Comparison of ENCODE assay signal across 10 cellular contexts in the genomic region with DNA sequence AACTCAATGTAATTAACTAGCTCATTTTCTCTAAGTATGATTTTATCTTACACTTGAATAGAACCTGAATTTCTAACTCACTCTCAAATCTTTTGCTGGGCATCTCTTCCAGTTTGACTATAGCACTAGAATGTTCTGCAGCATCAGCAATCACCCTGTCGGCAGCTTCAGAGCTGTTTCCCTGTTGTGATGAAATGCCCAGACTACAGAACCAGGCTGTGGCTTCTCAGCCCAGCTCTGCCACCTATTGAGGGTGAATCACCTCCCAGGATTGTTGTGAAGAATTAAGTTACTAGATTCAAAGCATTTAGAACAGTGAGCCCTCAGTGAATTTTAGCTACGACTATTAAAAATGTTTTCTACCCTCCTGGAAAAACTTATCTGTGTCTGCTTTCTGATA.
DNase-seq lines count a peak whose midpoint lies in the region; ATAC-seq, FAIRE-seq and TF ChIP-seq lines count a peak whose summit lies in the region.
"Had no signal": no experiment of that assay in that cellular context is flagged by ENCODE, and none has a peak within 500 bp of the region (broad histone marks: within the 10 kb centered on the region; RNA-seq: fewer than 3 reads in every experiment).

No MANE protein-coding gene starts in this region.

- H4K20me1 ChIP-seq in HepG2 (ENCODE audit: insufficient read depth, low read length) = no peaks in the 10 kb centered on the region

- CTCF ChIA-PET in HepG2 (lab: Yijun Ruan, JAX; ENCODE audit: low intra/inter-chr PET ratio, low total read pairs) = no interaction called here

- no TSS peak for BruUV-seq in HepG2 (replicated peaks; lab: Mats Ljungman, UMichigan)

- H3K27me3 ChIP-seq in body of pancreas = no peaks in the 10 kb centered on the region
- H3K27me3 ChIP-seq in HepG2 (ENCODE audit: control insufficient read depth in 1 of 2, insufficient read depth in 2 of 2, low read length in 2 of 2) = no peaks in the 10 kb centered on the region

- in situ Hi-C loops in HepG2 (cut with HindIII; ENCODE audit: extremely low pct_ligation_motif_present, low pct_unique_long_range_greater_than_20kb) (no loop called here), KBM-7 (cut with MboI; ENCODE audit: low pct_unique_long_range_greater_than_20kb, low sequenced_read_pairs) (no loop called here)

- no peaks in the 10 kb centered on the region for H3K79me2 ChIP-seq in HepG2 (ENCODE audit: insufficient read depth, low read length)

- no peak for TF ChIP-seq EP300 in HepG2 (IDR thresholded peaks at IDR 0.05; ENCODE audit: low read depth in 2 of 2, low read length in 2 of 2)
- no peak for TF ChIP-seq EP300 in HepG2 (CRISPR knock-in tag; IDR thresholded peaks at IDR 0.05; ENCODE audit: borderline replicate concordance)

- TF ChIP-seq CTCF in body of pancreas (IDR thresholded peaks at IDR 0.05) (peak in 2 of 7 experiments; percentile 28 to 32), HepG2 (CRISPR knock-in tag; IDR thresholded peaks at IDR 0.05) (no peak)

- H3K27ac ChIP-seq in body of pancreas (peak overlapping the region in 1 of 4 donors; percentile 46), HepG2 (ENCODE audit: extremely low read length, insufficient read depth, low read length) (no peak overlapping the region)

- intact Hi-C loops in body of pancreas (cut with DNase I) (no loop called here), HepG2 (cut with micrococcal nuclease; ENCODE audit: unreplicated experiment) (no loop called here)

- POLR2A ChIA-PET in HepG2 (lab: Yijun Ruan, JAX) = no interaction called here

- H2AFZ ChIP-seq in HepG2 (ENCODE audit: low read length) = no peak overlapping the region

- H3K4me1 ChIP-seq in body of pancreas = peaks cover 3% of the 10 kb centered on the region
- peaks cover 52% of the 10 kb centered on the region for H3K4me1 ChIP-seq in HepG2 (ENCODE audit: insufficient read depth, low read length)

- DNase-seq in AG20443 (ENCODE audit: low spot score) = peak; percentile 78
- peak; percentile 67 for DNase-seq in HT1080 (ENCODE audit: low read depth)
- DNase-seq in body of pancreas = peak in 3 of 4 donors; percentile 46 to 56 (median 55)
- DNase-seq in HepG2 (ENCODE audit: low spot score) = peak; percentile 50
- DNase-seq in KBM-7 = no peak
- DNase-seq: NCI-H1694; stimulated activated CD4-positive, alpha-beta T cell treated with anti-CD3 and anti-CD28 coated beads, Interleukin-2, amount 100 ng/mL, for 24 hours had no signal

- no peak for TF ChIP-seq POLR2A in body of pancreas (IDR thresholded peaks at IDR 0.05)
- no peak for TF ChIP-seq POLR2A in HepG2 (IDR thresholded peaks at IDR 0.05; ENCODE audit: insufficient read depth in 1 of 2, low read depth in 2 of 2, low read length in 2 of 2)

- no peak for TF ChIP-seq RAD21 in HepG2 (CRISPR knock-in tag; IDR thresholded peaks at IDR 0.05)

- no peak overlapping the region for H3K9ac ChIP-seq in HepG2 (ENCODE audit: insufficient read depth, low read depth, low read length)

- H3K4me2 ChIP-seq in HepG2 (ENCODE audit: low read depth, low read length) = no peak overlapping the region

- FAIRE-seq in HepG2 (lab: Jason Lieb, UNC) = no peak

- H3K4me3 ChIP-seq in body of pancreas = no peak overlapping the region
- H3K4me3 ChIP-seq in HepG2 (replicated peaks in 1 of 3; ENCODE audit: insufficient read depth in 1 of 3, low read depth in 2 of 3, low read length in 3 of 3) = no peak overlapping the region

- peak; percentile 78 for ATAC-seq in body of pancreas
- ATAC-seq in HepG2 = no peak
- ATAC-seq in GM18520 (IDR thresholded peaks at IDR 0.05; ENCODE audit: unreplicated experiment) = no peak
- ATAC-seq in GM18867 (IDR thresholded peaks at IDR 0.05; ENCODE audit: unreplicated experiment) = no peak
- ATAC-seq in HG03439 (IDR thresholded peaks at IDR 0.05; ENCODE audit: unreplicated experiment) = no peak

- H3K9me3 ChIP-seq in body of pancreas (no peaks in the 10 kb centered on the region), HepG2 (ENCODE audit: low read length) (no peaks in the 10 kb centered on the region)

- H3K36me3 ChIP-seq in body of pancreas (replicated peaks in 1 of 2; ENCODE audit: insufficient read depth in 1 of 2, low read depth in 2 of 2) (no peaks in the 10 kb centered on the region), HepG2 (replicated peaks in 1 of 2; ENCODE audit: control insufficient read depth in 1 of 2, insufficient read depth in 2 of 2, low read length in 2 of 2) (no peaks in the 10 kb centered on the region)

- 32 to 33% methylated on average over 2 of the region's 2 CpGs for WGBS in body of pancreas, 2 donors
- 84% methylated on average over 2 of the region's 2 CpGs for WGBS in HepG2 (ENCODE audit: low lambda C conversion rate)

TF ChIP-seq in HepG2, 621 proteins besides CTCF, POLR2A, EP300 and RAD21:
- no peak for TF ChIP-seq ZNF160 (CRISPR knock-in tag; IDR thresholded peaks at IDR 0.05)
- peak; percentile 35 for TF ChIP-seq MAFF (IDR thresholded peaks at IDR 0.05; ENCODE audit: low read depth, low read length)
- TF ChIP-seq ATRX (CRISPR knock-in tag; IDR thresholded peaks at IDR 0.05; ENCODE audit: borderline replicate concordance) = no peak
- no peak for TF ChIP-seq ZNF264 (CRISPR knock-in tag; IDR thresholded peaks at IDR 0.05)
- TF ChIP-seq ZSCAN25 (CRISPR knock-in tag; IDR thresholded peaks at IDR 0.05) = no peak
- peak; percentile 26 to 35; a peak in 1 of 4 replicates for TF ChIP-seq MAFK (conservative IDR thresholded peaks at IDR 0.05 in 1 of 2, IDR thresholded peaks at IDR 0.05 in 1 of 2; ENCODE audit: low read length in 2 of 2)
- TF ChIP-seq STAG1 (CRISPR knock-in tag; IDR thresholded peaks at IDR 0.05) = peak; percentile 6; the same call in 1 of the 2 replicates
- no peak for TF ChIP-seq ZNF839 (CRISPR knock-in tag; IDR thresholded peaks at IDR 0.05; ENCODE audit: borderline replicate concordance)
- peak; percentile 49; the same call in 1 of the 2 replicates for TF ChIP-seq FOSL2 (CRISPR knock-in tag; IDR thresholded peaks at IDR 0.05)
- 0 out of 2 replicates have a peak, but pooled peaks have one; percentile 9 for TF ChIP-seq FOSL1 (CRISPR knock-in tag; IDR thresholded peaks at IDR 0.05; ENCODE audit: borderline replicate concordance)
- TF ChIP-seq ZNF790 (CRISPR knock-in tag; IDR thresholded peaks at IDR 0.05; ENCODE audit: borderline replicate concordance) = no peak
- TF ChIP-seq ZSCAN21 (CRISPR knock-in tag; IDR thresholded peaks at IDR 0.05; ENCODE audit: borderline replicate concordance) = no peak
